ENCODE assay signal across 11 cellular contexts in genomic region chr1:8943516-8943896, GRCh38. TPM values are rescaled to one million over a fixed set of nuclear protein-coding genes. Genes with fewer than 3 reads are reported as not detected.
DNase-seq lines count a peak whose midpoint lies in the region; ATAC-seq and TF ChIP-seq lines count a peak whose summit lies in the region.
"Had no signal": no experiment of that assay in that cellular context is flagged by ENCODE, and none has a peak within 500 bp of the region (broad histone marks: within the 10 kb centered on the region; RNA-seq: fewer than 3 reads in every experiment).

No MANE protein-coding gene starts in this region.

- DNase-seq in GM23338 (ENCODE audit: low spot score) (peak; percentile 79), NT2/D1 (ENCODE audit: low read depth, low spot score) (peak; percentile 35), upper lobe of right lung (no peak), DMS79 (lab: John Stamatoyannopoulos, UW) (no peak)
- DNase-seq in activated CD4-positive, CD25-positive, alpha-beta regulatory T cell (lab: John Stamatoyannopoulos, UW) = no peak
- DNase-seq: Caco-2, midbrain had no signal

- peaks cover 29% of the 10 kb centered on the region for H3K4me1 ChIP-seq in GM23338 (ENCODE audit: insufficient read depth)
- peaks cover 10% of the 10 kb centered on the region for H3K4me1 ChIP-seq in NT2/D1 (ENCODE audit: insufficient read depth, insufficient read length)
- peaks cover 24% of the 10 kb centered on the region for H3K4me1 ChIP-seq in ectodermal cell (ENCODE audit: control insufficient read depth, insufficient read depth, low read length)
- peaks cover 28% of the 10 kb centered on the region for H3K4me1 ChIP-seq in neuron (ENCODE audit: insufficient read depth, low read length)
- H3K4me1 ChIP-seq in upper lobe of right lung = no peaks in the 10 kb centered on the region
- H3K4me1 ChIP-seq: Caco-2 had no signal

- H3K4me3 ChIP-seq in GM23338 = no peak overlapping the region; the same call in 1 of the 2 replicates
- no peak overlapping the region for H3K4me3 ChIP-seq in NT2/D1 (ENCODE audit: insufficient read length, low read depth)
- no peak overlapping the region for H3K4me3 ChIP-seq in ectodermal cell (ENCODE audit: insufficient read depth, low read depth, low read length)
- H3K4me3 ChIP-seq in neuron (ENCODE audit: low read length) = no peak overlapping the region
- no peak overlapping the region for H3K4me3 ChIP-seq in upper lobe of right lung

- H3K9me3 ChIP-seq in NT2/D1 (ENCODE audit: insufficient read depth, low read length) = peaks cover 14% of the 10 kb centered on the region; the same call in 1 of the 2 replicates
- no peaks in the 10 kb centered on the region for H3K9me3 ChIP-seq in ectodermal cell (ENCODE audit: control insufficient read depth, low read length)
- H3K9me3 ChIP-seq in neuron (ENCODE audit: low read length) = peaks cover 4% of the 10 kb centered on the region
- no peaks in the 10 kb centered on the region for H3K9me3 ChIP-seq in upper lobe of right lung
- H3K9me3 ChIP-seq: Caco-2 had no signal

- H3K79me2 ChIP-seq in GM23338 (replicated peaks; ENCODE audit: insufficient read depth) = no peaks in the 10 kb centered on the region

- H3K27me3 Mint-ChIP-seq in GM23338 (ENCODE audit: insufficient read depth, low read depth, poor library complexity) = peaks cover 16% of the 10 kb centered on the region

- H3K27ac ChIP-seq in GM23338 (ENCODE audit: low read depth) = peak overlapping the region; percentile 33; the same call in 1 of the 2 replicates
- peak overlapping the region; percentile 13 for H3K27ac ChIP-seq in ectodermal cell (ENCODE audit: insufficient read depth, low read depth, low read length, poor library complexity, severe bottlenecking)
- H3K27ac ChIP-seq in upper lobe of right lung = no peak overlapping the region

- 9 to 12% methylated on average over 6 of the region's 6 CpGs for WGBS in ectodermal cell, 2 experiments

- H3K27ac Mint-ChIP-seq in GM23338 = peak overlapping the region; percentile 82; the same call in 1 of the 2 replicates

- no peaks in the 10 kb centered on the region for H3K27me3 ChIP-seq in GM23338 (ENCODE audit: insufficient read depth)
- no peaks in the 10 kb centered on the region for H3K27me3 ChIP-seq in NT2/D1 (ENCODE audit: insufficient read depth, insufficient read length)
- no peaks in the 10 kb centered on the region for H3K27me3 ChIP-seq in ectodermal cell (ENCODE audit: control insufficient read depth, insufficient read depth, low read length, poor library complexity, severe bottlenecking)
- no peaks in the 10 kb centered on the region for H3K27me3 ChIP-seq in neuron (ENCODE audit: insufficient read depth, low read length)
- H3K27me3 ChIP-seq in upper lobe of right lung = no peaks in the 10 kb centered on the region

- TF ChIP-seq CTCF in GM23338 (conservative IDR thresholded peaks at IDR 0.05; ENCODE audit: low read depth in 2 of 2) = no peak
- no peak for TF ChIP-seq CTCF in upper lobe of right lung (IDR thresholded peaks at IDR 0.05)

- ATAC-seq in GM23338 (peak; percentile 92), upper lobe of right lung (no peak)

- H3F3A ChIP-seq in GM23338 (replicated peaks; ENCODE audit: low read depth) = 0 out of 2 replicates have a peak, but pooled peaks cover 9% of the 10 kb centered on the region

- H3K4me3 Mint-ChIP-seq in GM23338 = 0 out of 3 replicates have a peak overlapping the region, but pooled peaks have one; percentile 34

- H3K36me3 Mint-ChIP-seq in GM23338 (ENCODE audit: low read depth) = peaks cover 6% of the 10 kb centered on the region; the same call in 1 of the 3 replicates

- H3K9me2 ChIP-seq in GM23338 (ENCODE audit: insufficient read depth) = no peaks in the 10 kb centered on the region

- peak overlapping the region; percentile 46 for H3K9ac ChIP-seq in NT2/D1 (ENCODE audit: insufficient read length, low read depth)

- no peaks in the 10 kb centered on the region; the same call in 1 of the 2 replicates for H3K36me3 ChIP-seq in GM23338 (ENCODE audit: insufficient read depth)
- no peaks in the 10 kb centered on the region for H3K36me3 ChIP-seq in NT2/D1 (ENCODE audit: insufficient read depth, insufficient read length, low read length)
- H3K36me3 ChIP-seq in ectodermal cell (ENCODE audit: control insufficient read depth, insufficient read depth, low read length) = no peaks in the 10 kb centered on the region
- no peaks in the 10 kb centered on the region for H3K36me3 ChIP-seq in neuron (ENCODE audit: insufficient read depth, low read length)
- no peaks in the 10 kb centered on the region for H3K36me3 ChIP-seq in upper lobe of right lung

- H3K4me2 ChIP-seq in GM23338 = peak overlapping the region; percentile 67

- peaks cover 29% of the 10 kb centered on the region for H3K4me1 Mint-ChIP-seq in GM23338

- H3K9me3 Mint-ChIP-seq in GM23338 = peaks cover 8% of the 10 kb centered on the region; the same call in 2 of the 3 replicates

- peak overlapping the region; percentile 98 for H2AFZ ChIP-seq in GM23338
- peak overlapping the region; percentile 47 for H2AFZ ChIP-seq in neuron (ENCODE audit: low read depth, low read length)

- intact Hi-C loops in upper lobe of right lung (cut with DNase I) = no loop called here

- no peaks in the 10 kb centered on the region for H4K20me1 ChIP-seq in GM23338 (replicated peaks; ENCODE audit: insufficient read depth)

TF ChIP-seq in GM23338, 12 proteins besides CTCF, POLR2A, EP300 and RAD21 (continues in another document):
- TF ChIP-seq, protein P1, sequence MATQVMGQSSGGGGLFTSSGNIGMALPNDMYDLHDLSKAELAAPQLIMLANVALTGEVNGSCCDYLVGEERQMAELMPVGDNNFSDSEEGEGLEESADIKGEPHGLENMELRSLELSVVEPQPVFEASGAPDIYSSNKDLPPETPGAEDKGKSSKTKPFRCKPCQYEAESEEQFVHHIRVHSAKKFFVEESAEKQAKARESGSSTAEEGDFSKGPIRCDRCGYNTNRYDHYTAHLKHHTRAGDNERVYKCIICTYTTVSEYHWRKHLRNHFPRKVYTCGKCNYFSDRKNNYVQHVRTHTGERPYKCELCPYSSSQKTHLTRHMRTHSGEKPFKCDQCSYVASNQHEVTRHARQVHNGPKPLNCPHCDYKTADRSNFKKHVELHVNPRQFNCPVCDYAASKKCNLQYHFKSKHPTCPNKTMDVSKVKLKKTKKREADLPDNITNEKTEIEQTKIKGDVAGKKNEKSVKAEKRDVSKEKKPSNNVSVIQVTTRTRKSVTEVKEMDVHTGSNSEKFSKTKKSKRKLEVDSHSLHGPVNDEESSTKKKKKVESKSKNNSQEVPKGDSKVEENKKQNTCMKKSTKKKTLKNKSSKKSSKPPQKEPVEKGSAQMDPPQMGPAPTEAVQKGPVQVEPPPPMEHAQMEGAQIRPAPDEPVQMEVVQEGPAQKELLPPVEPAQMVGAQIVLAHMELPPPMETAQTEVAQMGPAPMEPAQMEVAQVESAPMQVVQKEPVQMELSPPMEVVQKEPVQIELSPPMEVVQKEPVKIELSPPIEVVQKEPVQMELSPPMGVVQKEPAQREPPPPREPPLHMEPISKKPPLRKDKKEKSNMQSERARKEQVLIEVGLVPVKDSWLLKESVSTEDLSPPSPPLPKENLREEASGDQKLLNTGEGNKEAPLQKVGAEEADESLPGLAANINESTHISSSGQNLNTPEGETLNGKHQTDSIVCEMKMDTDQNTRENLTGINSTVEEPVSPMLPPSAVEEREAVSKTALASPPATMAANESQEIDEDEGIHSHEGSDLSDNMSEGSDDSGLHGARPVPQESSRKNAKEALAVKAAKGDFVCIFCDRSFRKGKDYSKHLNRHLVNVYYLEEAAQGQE (IDR thresholded peaks at IDR 0.05; ENCODE audit: unreplicated experiment) = no peak
- TF ChIP-seq ZNF114 (CRISPR knock-in tag; IDR thresholded peaks at IDR 0.05) (no peak), EZH2phosphoT487 (IDR thresholded peaks at IDR 0.05; ENCODE audit: unreplicated experiment) (no peak), CREB1 (CRISPR knock-in tag; IDR thresholded peaks at IDR 0.05; ENCODE audit: low read depth) (no peak)

RNA-seq across cellular contexts. Expression of gene CA6, which starts 2.2 kb away (rescaled TPM):
- total RNA-seq in GM23338 (2014; rRNA removed; shearing (Covaris generic)) = not detected in 2 replicates
- polyA plus RNA-seq in GM23338 (2016; fragmentation: Nextera tagmentation; extraction: Ambion mirVana) = not detected in 2 replicates
- not detected for polyA plus RNA-seq in ectodermal cell (2013, experiment 1 of 4)
- polyA plus RNA-seq in ectodermal cell (2013, experiment 2 of 4) = not detected
- polyA plus RNA-seq in ectodermal cell (2013, experiment 3 of 4) = not detected
- polyA plus RNA-seq in ectodermal cell (2013, experiment 4 of 4) = not detected
- not detected for total RNA-seq in upper lobe of right lung
- total RNA-seq: Caco-2, M059J, subcutaneous adipose tissue had no signal

Comparison
In these comparisons a context has a peak if more than half of its experiments do, and no peak if none do; other contexts are left out.
1. DNase-seq: peak in GM23338 (single experiment) and NT2/D1 (single experiment); none in activated CD4-positive, CD25-positive, alpha-beta regulatory T cell (0 of 4), upper lobe of right lung (single experiment) and DMS79 (single experiment).